ENCODE assay signal across 8 cellular contexts in the genomic region with DNA sequence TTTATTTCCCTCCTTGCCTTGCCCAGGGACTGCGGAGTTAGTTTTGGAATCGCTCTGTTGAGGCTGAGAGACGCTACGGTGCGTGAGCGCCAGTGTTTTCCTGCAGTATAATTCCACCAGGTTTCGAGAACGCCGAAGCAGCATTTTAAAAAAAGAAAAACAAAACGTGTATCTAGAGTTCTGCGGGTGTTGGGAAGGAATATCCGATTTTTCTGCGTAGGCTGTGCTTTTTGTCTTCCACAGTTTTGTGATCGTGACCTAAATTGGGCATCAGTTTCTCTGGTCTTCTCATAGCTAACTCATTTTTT. TPM values are rescaled to one million over a fixed set of nuclear protein-coding genes. Genes with fewer than 3 reads are reported as not detected.
DNase-seq lines count a peak whose midpoint lies in the region; ATAC-seq and TF ChIP-seq lines count a peak whose summit lies in the region.

No MANE protein-coding gene starts in this region.

- peaks cover 9% of the 10 kb centered on the region for H3K4me1 Mint-ChIP-seq in Calu3 (ENCODE audit: low read depth, unreplicated experiment)
- peaks cover 8 to 19% of the 10 kb centered on the region in 2 donors for H3K4me1 Mint-ChIP-seq in effector memory CD8-positive, alpha-beta T cell (ENCODE audit: low read depth in 2 of 2)

- BruUV-seq in Calu3 (replicated peaks; lab: Mats Ljungman, UMichigan) = no TSS peak

- H3K36me3 Mint-ChIP-seq in Calu3 (ENCODE audit: insufficient read depth, unreplicated experiment) = peaks cover 18% of the 10 kb centered on the region
- peaks cover 7% of the 10 kb centered on the region for H3K36me3 Mint-ChIP-seq in effector memory CD8-positive, alpha-beta T cell (ENCODE audit: insufficient read depth)

- TF ChIP-seq CTCF in Calu3 (IDR thresholded peaks at IDR 0.05; ENCODE audit: unreplicated experiment) = no peak
- no peak for TF ChIP-seq CTCF in omental fat pad (IDR thresholded peaks at IDR 0.05)

- H3K36me3 ChIP-seq in MG63 = peaks cover 27% of the 10 kb centered on the region

- no peaks in the 10 kb centered on the region for H3K27me3 Mint-ChIP-seq in Calu3 (ENCODE audit: unreplicated experiment)
- H3K27me3 Mint-ChIP-seq in effector memory CD8-positive, alpha-beta T cell = no peaks in the 10 kb centered on the region

- H3K4me3 Mint-ChIP-seq in Calu3 (ENCODE audit: low read depth, unreplicated experiment) = peak overlapping the region; percentile 75
- peak overlapping the region; percentile 90 to 91 for H3K4me3 Mint-ChIP-seq in effector memory CD8-positive, alpha-beta T cell

- CTCF ChIA-PET in Calu3 (lab: Charles Lee) = no interaction called here

- H3K27me3 ChIP-seq in MG63 = no peaks in the 10 kb centered on the region

- H3K9me3 Mint-ChIP-seq in Calu3 (ENCODE audit: low read depth, unreplicated experiment) = no peaks in the 10 kb centered on the region
- H3K9me3 Mint-ChIP-seq in effector memory CD8-positive, alpha-beta T cell = no peaks in the 10 kb centered on the region

- H3K27ac Mint-ChIP-seq in Calu3 (ENCODE audit: unreplicated experiment) = peak overlapping the region; percentile 56
- peak overlapping the region; percentile 85 to 94 for H3K27ac Mint-ChIP-seq in effector memory CD8-positive, alpha-beta T cell

- intact Hi-C loops in Calu3 (cut with micrococcal nuclease; ENCODE audit: unreplicated experiment) = no loop called here

- H3K9me3 ChIP-seq in MG63 = no peaks in the 10 kb centered on the region

- DNase-seq in Calu3 (no peak), MG63 (no peak), omental fat pad (ENCODE audit: low spot score) (no peak), GM19238 (ENCODE audit: insufficient read length, low spot score) (no peak)
- DNase-seq in effector memory CD8-positive, alpha-beta T cell = no peak

- peak overlapping the region; percentile 90 for H3K4me3 ChIP-seq in MG63

- no peak for ATAC-seq in effector memory CD8-positive, alpha-beta T cell (replicated peaks)
- ATAC-seq in omental fat pad (ENCODE audit: low FRiP score) (peak; percentile 35), GM19035 (IDR thresholded peaks at IDR 0.05; ENCODE audit: unreplicated experiment) (no peak), GM19324 (IDR thresholded peaks at IDR 0.05; ENCODE audit: low FRiP score, unreplicated experiment) (no peak), GM21515 (IDR thresholded peaks at IDR 0.05; ENCODE audit: unreplicated experiment) (no peak)

RNA-seq across cellular contexts. Expression of gene DNM1L, which starts 0.8 kb away (rescaled TPM):
- total RNA-seq in Calu3 (2022) (74.6 and 77.3 TPM in 2 replicates), omental fat pad (10 to 100 TPM; 44.7 to 87.4 (median 59.8) TPM)
- 73.7 and 89.9 TPM in 2 replicates for total RNA-seq in MG63 (2014; rRNA removed; shearing (Covaris generic); ENCODE audit: low replicate concordance)
